ENCODE assay signal across 8 cellular contexts in genomic region chrX:123962006-123962485, GRCh38. TPM values are rescaled to one million over a fixed set of nuclear protein-coding genes. Genes with fewer than 3 reads are reported as not detected.
DNase-seq lines count a peak whose midpoint lies in the region; ATAC-seq and TF ChIP-seq lines count a peak whose summit lies in the region.

No MANE protein-coding gene starts in this region.

- H3K27me3 ChIP-seq in DND-41 (ENCODE audit: insufficient read depth, low read length, poor library complexity) (no peaks in the 10 kb centered on the region), KMS-11 (ENCODE audit: insufficient read depth, low read depth) (no peaks in the 10 kb centered on the region), liver (ENCODE audit: control insufficient read depth in 4 of 4, insufficient read depth in 4 of 4, low read length in 3 of 4) (no peaks in the 10 kb centered on the region), tibial artery (peaks cover 0 to 6% of the 10 kb centered on the region in 2 donors)

- no peak for TF ChIP-seq CTCF in DND-41 (IDR thresholded peaks at IDR 0.05; ENCODE audit: borderline replicate concordance, extremely low read depth, low read length, poor library complexity, severe bottlenecking)
- TF ChIP-seq CTCF in KMS-11 (conservative IDR thresholded peaks at IDR 0.05; ENCODE audit: low read depth, low read length) = no peak
- no peak for TF ChIP-seq CTCF in astrocyte of the spinal cord (IDR thresholded peaks at IDR 0.05; ENCODE audit: low read depth, low read length)
- TF ChIP-seq CTCF in liver (IDR thresholded peaks at IDR 0.05; ENCODE audit: low read depth, low read length, missing input control) = no peak
- TF ChIP-seq CTCF in tibial artery (IDR thresholded peaks at IDR 0.05) = no peak

- in situ Hi-C loops in astrocyte of the spinal cord (cut with HindIII; ENCODE audit: low sequenced_read_pairs) = no loop called here

- H3K9ac ChIP-seq in DND-41 (ENCODE audit: low read depth, low read length) (peak overlapping the region; percentile 96), KMS-11 (peak overlapping the region; percentile 100), liver (ENCODE audit: low read depth in 1 of 2, low read length in 2 of 2) (peak overlapping the region; percentile 77 to 99)

- no peaks in the 10 kb centered on the region for H3K9me3 ChIP-seq in DND-41 (ENCODE audit: insufficient read depth, low read length, severe bottlenecking)
- no peaks in the 10 kb centered on the region for H3K9me3 ChIP-seq in liver (ENCODE audit: control insufficient read depth in 4 of 4, low read length in 3 of 4)
- H3K9me3 ChIP-seq in tibial artery = no peaks in the 10 kb centered on the region

- H3K79me2 ChIP-seq in DND-41 (ENCODE audit: insufficient read depth, low read length) = peaks cover 83% of the 10 kb centered on the region
- H3K79me2 ChIP-seq in KMS-11 (ENCODE audit: insufficient read depth, low read depth) = peaks cover 62% of the 10 kb centered on the region

- H2AFZ ChIP-seq in DND-41 (ENCODE audit: low read depth, low read length) = peak overlapping the region; percentile 43
- 0 out of 2 replicates have a peak overlapping the region, but pooled peaks have one; percentile 1 for H2AFZ ChIP-seq in KMS-11 (ENCODE audit: low read depth)

- H3K36me3 ChIP-seq in DND-41 (ENCODE audit: insufficient read depth, low read length) (peaks cover 8% of the 10 kb centered on the region; the same call in 1 of the 2 replicates), KMS-11 (ENCODE audit: insufficient read depth) (no peaks in the 10 kb centered on the region), liver (ENCODE audit: control insufficient read depth in 4 of 4, insufficient read depth in 3 of 4, low read depth in 1 of 4, low read length in 3 of 4) (no peaks in the 10 kb centered on the region), tibial artery (no peaks in the 10 kb centered on the region)

- WGBS in liver = under 1% methylated on average over 24 of the region's 24 CpGs

- intact Hi-C loops in tibial artery (cut with DNase I; ENCODE audit: low total_unique reads) = no loop called here

- H3K4me1 ChIP-seq in DND-41 (ENCODE audit: insufficient read depth, low read length) (peaks cover 40% of the 10 kb centered on the region), KMS-11 (ENCODE audit: low read depth, poor library complexity, severe bottlenecking) (peaks cover 33% of the 10 kb centered on the region), liver (ENCODE audit: control insufficient read depth in 4 of 4, insufficient read depth in 4 of 4, low read length in 3 of 4) (peaks cover 0 to 13% (median 8%) of the 10 kb centered on the region in 4 donors), tibial artery (peaks cover 0 to 16% (median 2%) of the 10 kb centered on the region in 4 donors)

- no peak for TF ChIP-seq RAD21 in liver (IDR thresholded peaks at IDR 0.05)

- H3K4me2 ChIP-seq in DND-41 (ENCODE audit: insufficient read depth, low read length) = peak overlapping the region; percentile 72
- peak overlapping the region; percentile 98; the same call in 1 of the 2 replicates for H3K4me2 ChIP-seq in KMS-11

- H4K20me1 ChIP-seq in DND-41 (ENCODE audit: insufficient read depth, low read length) = peaks cover 37% of the 10 kb centered on the region
- H4K20me1 ChIP-seq in KMS-11 (ENCODE audit: insufficient read depth) = peaks cover 12% of the 10 kb centered on the region

- H3K27ac ChIP-seq in DND-41 (ENCODE audit: low read length) = peak overlapping the region; percentile 99
- peak overlapping the region; percentile 100 for H3K27ac ChIP-seq in KMS-11
- H3K27ac ChIP-seq in liver (ENCODE audit: low read depth in 1 of 2, low read length in 2 of 2) = peak overlapping the region; percentile 90 to 98
- peak overlapping the region; percentile 98 to 99 for H3K27ac ChIP-seq in tibial artery

- H3K4me3 ChIP-seq in DND-41 (ENCODE audit: low read depth in 1 of 2, low read length in 2 of 2) (peak overlapping the region; percentile 78 to 82), KMS-11 (IDR thresholded peaks at IDR 0.05; ENCODE audit: insufficient read depth, low read depth, low read length) (no peak overlapping the region), astrocyte of the spinal cord (ENCODE audit: low read depth, low read length) (peak overlapping the region; percentile 85), liver (ENCODE audit: low read depth in 1 of 3, low read length in 3 of 3) (peak overlapping the region; percentile 76 to 88 (median 78)), tibial artery (peak overlapping the region; percentile 86 to 91)

- DNase-seq in DND-41 (no peak), astrocyte of the spinal cord (ENCODE audit: low read depth, low spot score) (no peak), tibial artery (no peak), T-helper 9 cell (no peak)

- no peak; the same call in 2 of the 3 replicates for ATAC-seq in DND-41 (ENCODE audit: insufficient read depth, low read depth)
- no peak for ATAC-seq in HG03439 (IDR thresholded peaks at IDR 0.05; ENCODE audit: unreplicated experiment)
- no peak for ATAC-seq in HG03378 (IDR thresholded peaks at IDR 0.05; ENCODE audit: unreplicated experiment)

TF ChIP-seq in liver, 16 proteins besides CTCF, POLR2A, EP300 and RAD21:
- TF ChIP-seq HNF4A (conservative IDR thresholded peaks at IDR 0.05) (no peak), MAX (IDR thresholded peaks at IDR 0.05) (no peak), HNF4G (IDR thresholded peaks at IDR 0.05) (no peak), TAF1 (conservative IDR thresholded peaks at IDR 0.05) (no peak), FOXA1 (IDR thresholded peaks at IDR 0.05) (no peak), REST (IDR thresholded peaks at IDR 0.05) (no peak), RXRA (IDR thresholded peaks at IDR 0.05) (no peak), SP1 (IDR thresholded peaks at IDR 0.05) (no peak), JUND (IDR thresholded peaks at IDR 0.05) (no peak), YY1 (IDR thresholded peaks at IDR 0.05) (no peak), FOXA2 (IDR thresholded peaks at IDR 0.05) (no peak), EGR1 (IDR thresholded peaks at IDR 0.05; ENCODE audit: low read depth in 2 of 2) (no peak), NR2F2 (IDR thresholded peaks at IDR 0.05) (no peak), ATF3 (IDR thresholded peaks at IDR 0.05) (no peak), ZBTB33 (IDR thresholded peaks at IDR 0.05) (no peak), GABPA (IDR thresholded peaks at IDR 0.05 in 1 of 2, conservative IDR thresholded peaks at IDR 0.05 in 1 of 2) (no peak)

RNA-seq across cellular contexts. Expression of gene STAG2, which starts 0.5 kb away (rescaled TPM):
- total RNA-seq in liver = 10 to 100 TPM; 32.5 to 71.0 TPM
- polyA plus RNA-seq in liver = 10 to 100 TPM in 1 of 2 donors, 1 to 10 TPM in 1; 9.7 to 15.3 TPM
